Comparison of ENCODE assay signal across 1 cellular context in the genomic region with DNA sequence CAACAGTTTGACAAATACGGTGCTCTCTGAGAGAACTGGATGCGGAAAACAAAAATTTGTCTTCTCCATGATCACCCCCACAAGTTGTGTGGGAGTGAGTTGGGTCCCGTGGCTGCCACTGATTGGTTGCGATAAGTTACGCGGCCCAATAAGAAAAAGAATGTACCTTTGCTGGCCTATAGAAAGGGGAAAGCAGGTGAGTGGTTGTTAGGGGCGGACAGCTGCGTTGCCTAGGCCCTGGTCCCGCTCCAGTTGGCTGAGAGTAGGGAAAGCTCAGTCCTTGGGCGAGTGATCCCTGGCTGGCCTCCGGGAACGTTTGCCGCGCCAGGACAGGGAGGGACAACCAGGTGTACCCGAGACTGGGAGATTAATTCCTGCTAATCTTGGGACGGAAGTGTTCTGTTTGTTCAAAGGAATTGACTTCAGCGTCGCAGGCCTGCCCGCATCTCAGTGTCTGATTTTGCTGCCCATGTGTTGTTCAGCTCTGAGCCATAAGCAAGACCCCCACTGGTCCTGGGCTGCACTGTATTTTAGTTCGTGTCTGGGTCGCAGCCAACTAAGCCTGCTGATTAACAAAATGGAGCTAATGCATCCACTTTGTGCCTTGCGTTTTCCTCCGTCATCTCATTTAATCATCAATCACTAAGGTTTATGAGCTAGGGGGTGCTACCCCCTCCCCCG.
TF ChIP-seq lines count a peak whose summit lies in the region.

No MANE protein-coding gene starts in this region.

TF ChIP-seq in K562, 482 proteins besides CTCF, POLR2A, EP300 and RAD21 (continued from another document):
- TF ChIP-seq, protein P1, sequence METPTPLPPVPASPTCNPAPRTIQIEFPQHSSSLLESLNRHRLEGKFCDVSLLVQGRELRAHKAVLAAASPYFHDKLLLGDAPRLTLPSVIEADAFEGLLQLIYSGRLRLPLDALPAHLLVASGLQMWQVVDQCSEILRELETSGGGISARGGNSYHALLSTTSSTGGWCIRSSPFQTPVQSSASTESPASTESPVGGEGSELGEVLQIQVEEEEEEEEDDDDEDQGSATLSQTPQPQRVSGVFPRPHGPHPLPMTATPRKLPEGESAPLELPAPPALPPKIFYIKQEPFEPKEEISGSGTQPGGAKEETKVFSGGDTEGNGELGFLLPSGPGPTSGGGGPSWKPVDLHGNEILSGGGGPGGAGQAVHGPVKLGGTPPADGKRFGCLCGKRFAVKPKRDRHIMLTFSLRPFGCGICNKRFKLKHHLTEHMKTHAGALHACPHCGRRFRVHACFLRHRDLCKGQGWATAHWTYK (CRISPR knock-in tag; IDR thresholded peaks at IDR 0.05) = 0 out of 2 replicates have a peak, but pooled peaks have one; percentile 87
- no peak for TF ChIP-seq ATF7 (IDR thresholded peaks at IDR 0.05)
- no peak for TF ChIP-seq ATF1 (CRISPR knock-in tag; IDR thresholded peaks at IDR 0.05)
- TF ChIP-seq ATF1 (tag; IDR thresholded peaks at IDR 0.05) = peak; percentile 93
- TF ChIP-seq ZKSCAN3 (CRISPR knock-in tag; IDR thresholded peaks at IDR 0.05) = no peak
- TF ChIP-seq ADNP (tag; IDR thresholded peaks at IDR 0.05) = no peak
- TF ChIP-seq, protein P2, sequence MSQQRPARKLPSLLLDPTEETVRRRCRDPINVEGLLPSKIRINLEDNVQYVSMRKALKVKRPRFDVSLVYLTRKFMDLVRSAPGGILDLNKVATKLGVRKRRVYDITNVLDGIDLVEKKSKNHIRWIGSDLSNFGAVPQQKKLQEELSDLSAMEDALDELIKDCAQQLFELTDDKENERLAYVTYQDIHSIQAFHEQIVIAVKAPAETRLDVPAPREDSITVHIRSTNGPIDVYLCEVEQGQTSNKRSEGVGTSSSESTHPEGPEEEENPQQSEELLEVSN (IDR thresholded peaks at IDR 0.05; ENCODE audit: borderline replicate concordance in 1 of 2, extremely low read depth in 1 of 2, insufficient read depth in 1 of 2, insufficient read length in 1 of 2, low read depth in 1 of 2, low read length in 1 of 2, poor library complexity in 1 of 2, severe bottlenecking in 1 of 2) = peak in 1 of 2 experiments; percentile 20
- peak; percentile 42; the same call in 1 of the 2 replicates for TF ChIP-seq FOSL1 (tag; conservative IDR thresholded peaks at IDR 0.05)
- TF ChIP-seq SUPT5H (IDR thresholded peaks at IDR 0.05) = peak; percentile 34; the same call in 1 of the 2 replicates
- TF ChIP-seq, protein P3, sequence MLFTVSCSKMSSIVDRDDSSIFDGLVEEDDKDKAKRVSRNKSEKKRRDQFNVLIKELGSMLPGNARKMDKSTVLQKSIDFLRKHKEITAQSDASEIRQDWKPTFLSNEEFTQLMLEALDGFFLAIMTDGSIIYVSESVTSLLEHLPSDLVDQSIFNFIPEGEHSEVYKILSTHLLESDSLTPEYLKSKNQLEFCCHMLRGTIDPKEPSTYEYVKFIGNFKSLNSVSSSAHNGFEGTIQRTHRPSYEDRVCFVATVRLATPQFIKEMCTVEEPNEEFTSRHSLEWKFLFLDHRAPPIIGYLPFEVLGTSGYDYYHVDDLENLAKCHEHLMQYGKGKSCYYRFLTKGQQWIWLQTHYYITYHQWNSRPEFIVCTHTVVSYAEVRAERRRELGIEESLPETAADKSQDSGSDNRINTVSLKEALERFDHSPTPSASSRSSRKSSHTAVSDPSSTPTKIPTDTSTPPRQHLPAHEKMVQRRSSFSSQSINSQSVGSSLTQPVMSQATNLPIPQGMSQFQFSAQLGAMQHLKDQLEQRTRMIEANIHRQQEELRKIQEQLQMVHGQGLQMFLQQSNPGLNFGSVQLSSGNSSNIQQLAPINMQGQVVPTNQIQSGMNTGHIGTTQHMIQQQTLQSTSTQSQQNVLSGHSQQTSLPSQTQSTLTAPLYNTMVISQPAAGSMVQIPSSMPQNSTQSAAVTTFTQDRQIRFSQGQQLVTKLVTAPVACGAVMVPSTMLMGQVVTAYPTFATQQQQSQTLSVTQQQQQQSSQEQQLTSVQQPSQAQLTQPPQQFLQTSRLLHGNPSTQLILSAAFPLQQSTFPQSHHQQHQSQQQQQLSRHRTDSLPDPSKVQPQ (CRISPR knock-in tag; IDR thresholded peaks at IDR 0.05; ENCODE audit: borderline replicate concordance) = no peak
- TF ChIP-seq CEBPB (tag; IDR thresholded peaks at IDR 0.05) = no peak
- TF ChIP-seq ETV5 (CRISPR knock-in tag; IDR thresholded peaks at IDR 0.05; ENCODE audit: low read depth) = peak; percentile 18; the same call in 1 of the 2 replicates
